Comparison of ENCODE assay signal across 8 cellular contexts in the genomic region with DNA sequence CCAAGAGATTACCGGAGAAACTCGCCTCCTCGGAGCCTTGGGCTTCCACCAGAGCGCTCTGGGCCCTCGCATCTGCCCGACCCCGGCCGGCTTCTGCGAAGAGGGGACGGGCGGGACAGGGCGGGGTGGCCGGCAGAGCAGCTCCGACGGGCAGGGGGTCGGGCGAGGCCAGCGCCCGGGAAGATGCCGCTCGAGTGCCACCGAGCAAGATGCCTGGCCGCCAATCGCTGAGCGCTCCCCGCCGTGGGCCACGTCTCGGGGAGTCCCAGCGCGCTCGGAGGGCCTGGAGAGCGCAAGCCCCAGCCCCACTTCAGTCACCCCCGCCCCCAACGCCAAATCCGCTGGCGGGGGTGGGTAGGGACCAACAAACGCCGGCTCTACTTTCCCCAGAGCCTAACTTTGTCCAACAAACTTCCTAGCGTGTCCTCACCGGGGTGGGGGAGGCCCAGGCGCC. TPM values are rescaled to one million over a fixed set of nuclear protein-coding genes. Genes with fewer than 3 reads are reported as not detected.
DNase-seq lines count a peak whose midpoint lies in the region; ATAC-seq and TF ChIP-seq lines count a peak whose summit lies in the region.

No MANE protein-coding gene starts in this region.

- no peak for DNase-seq in GM12864 (ENCODE audit: low read depth)
- DNase-seq in NCI-H69 (lab: John Stamatoyannopoulos, UW), result peak; percentile 50
- DNase-seq in dorsolateral prefrontal cortex, result no peak
- no peak for DNase-seq in activated gamma-delta T cell treated with Interleukin-2 at 50 U/mL for 16 hours
- DNase-seq in NCI-H146 (lab: John Stamatoyannopoulos, UW), result no peak
- DNase-seq in activated gamma-delta T cell (lab: John Stamatoyannopoulos, UW), result no peak

- intact Hi-C loops in dorsolateral prefrontal cortex (cut with DNase I), result loop anchor here in 1 of 2 donors (5.0 kb wide), 1 partner anchor 44 kb away; no protein-coding TSS in a partner anchor

- H3K9me3 ChIP-seq in mononuclear cell (ENCODE audit: low read depth, low read length), result no peaks in the 10 kb centered on the region

- H3K4me3 ChIP-seq in GM12864 (ENCODE audit: low read depth, low read length), result peak overlapping the region; percentile 78
- peak overlapping the region; percentile 56 to 89 (median 76) for H3K4me3 ChIP-seq in dorsolateral prefrontal cortex
- H3K4me3 ChIP-seq in mononuclear cell (ENCODE audit: low read length), result peak overlapping the region; percentile 38

- ATAC-seq in GM21786 (IDR thresholded peaks at IDR 0.05; ENCODE audit: unreplicated experiment), result peak; percentile 15

- peaks cover 0 to 12% (median 0%) of the 10 kb centered on the region in 45 donors for H3K27me3 ChIP-seq in dorsolateral prefrontal cortex
- H3K27me3 ChIP-seq in mononuclear cell (ENCODE audit: insufficient read depth, low read length), result peaks cover 17% of the 10 kb centered on the region

- H3K4me1 ChIP-seq in mononuclear cell (ENCODE audit: insufficient read depth, low read length), result peaks cover 21% of the 10 kb centered on the region

- no peak for TF ChIP-seq CTCF in GM12864 (IDR thresholded peaks at IDR 0.05; ENCODE audit: low read depth, low read length, missing control alignments)
- TF ChIP-seq CTCF in dorsolateral prefrontal cortex (IDR thresholded peaks at IDR 0.05 in 54 of 56, conservative IDR thresholded peaks at IDR 0.05 in 2 of 56; ENCODE audit: low read depth in 1 of 56, partially characterized antibody in 56 of 56), result peak in 1 of 56 donors; percentile 4

- H3K27ac ChIP-seq in dorsolateral prefrontal cortex, result peak overlapping the region in 54 of 59 donors; percentile 47 to 94 (median 82)

RNA-seq across cellular contexts. Expression of gene BCAR3, which starts 0.5 kb away (rescaled TPM):
- total RNA-seq in dorsolateral prefrontal cortex, result 10 to 100 TPM; 10.4 to 50.9 (median 18.5) TPM
- total RNA-seq in mononuclear cell, result 1.4 TPM
